In genomic region chr5:72633041-72633445, GRCh38 we compare ENCODE assay signal across 18 cellular contexts.
DNase-seq lines count a peak whose midpoint lies in the region; ATAC-seq and TF ChIP-seq lines count a peak whose summit lies in the region.
"Had no signal": no experiment of that assay in that cellular context is flagged by ENCODE, and none has a peak within 500 bp of the region (broad histone marks: within the 10 kb centered on the region; RNA-seq: fewer than 3 reads in every experiment).

No MANE protein-coding gene starts in this region.

- H3K27me3 Mint-ChIP-seq in H9 (ENCODE audit: low read depth): no peaks in the 10 kb centered on the region; the same call in 1 of the 2 replicates
- H3K27me3 Mint-ChIP-seq in activated CD8-positive, alpha-beta T cell treated with anti-CD3 and anti-CD28 coated beads, Interleukin-2, amount 10 ng/mL, durations not matched to agents 7 days and 5 days (ENCODE audit: low read depth): peaks cover 6% of the 10 kb centered on the region

- DNase-seq in H9 (no peak), caudate nucleus (lab: John Stamatoyannopoulos, UW) (peak in 3 of 61 donors; percentile 1 to 36 (median 7)), right cardiac atrium (peak; percentile 60 to 72 (median 63)), superior temporal gyrus (ENCODE audit: extremely low spot score) (peak; percentile 47)
- no peak for DNase-seq in stimulated activated CD4-positive, alpha-beta T cell treated with anti-CD3 and anti-CD28 coated beads, Interleukin-4, amount 100 ng/mL, for 4 hours
- DNase-seq in activated CD8-positive, alpha-beta T cell treated with anti-CD3 and anti-CD28 coated beads, Interleukin-2, amount 10 ng/mL, durations not matched to agents 7 days and 5 days: no peak
- DNase-seq: activated CD4-positive, alpha-beta memory T cell treated with anti-CD3 and anti-CD28 coated beads, Interleukin-2, amount 10 ng/mL, durations not matched to agents 7 days and 5 days; activated gamma-delta T cell treated with Interleukin-2 at 50 U/mL for 16 hours; amniotic stem cell; DND-41; NCI-H1417; NCI-H524 treated with DMSO at 0.1 percent for 48 hours; T1000 had no signal

- peak; percentile 87 to 88 for ATAC-seq in right cardiac atrium
- no peak for ATAC-seq in activated CD8-positive, alpha-beta T cell treated with anti-CD3 and anti-CD28 coated beads, Interleukin-2, amount 10 ng/mL, durations not matched to agents 7 days and 5 days
- ATAC-seq in HG03378 (IDR thresholded peaks at IDR 0.05; ENCODE audit: unreplicated experiment): no peak

- H4K5ac ChIP-seq in H9 (ENCODE audit: insufficient read length, low read depth, low read length): no peak overlapping the region

- H2BK20ac ChIP-seq in H9 (ENCODE audit: low read depth, low read length, poor library complexity, severe bottlenecking): no peak overlapping the region

- no peak overlapping the region for H2BK15ac ChIP-seq in H9 (ENCODE audit: low read depth, low read length)

- H3K9ac ChIP-seq in H9 (ENCODE audit: extremely low read depth, insufficient read length, low read length): no peak overlapping the region

- H3K23me2 ChIP-seq in H9 (ENCODE audit: insufficient read length, low read depth, low read length, poor library complexity, severe bottlenecking): no peaks in the 10 kb centered on the region

- H3K4me3 ChIP-seq in right cardiac atrium (ENCODE audit: low read length): no peak overlapping the region
- H3K4me3 ChIP-seq: cardiac muscle cell had no signal

- H3K27ac ChIP-seq in H9 (ENCODE audit: insufficient read length, low read depth, low read length) (no peak overlapping the region), caudate nucleus (ENCODE audit: low read depth, low read length) (peak overlapping the region; percentile 89), right cardiac atrium (ENCODE audit: low read length) (no peak overlapping the region)
- H3K27ac ChIP-seq: cardiac muscle cell, neutrophil, RWPE1 had no signal

- H3K4me3 Mint-ChIP-seq in H9: no peak overlapping the region
- no peak overlapping the region for H3K4me3 Mint-ChIP-seq in activated CD8-positive, alpha-beta T cell treated with anti-CD3 and anti-CD28 coated beads, Interleukin-2, amount 10 ng/mL, durations not matched to agents 7 days and 5 days
- H3K4me3 Mint-ChIP-seq: activated CD4-positive, alpha-beta memory T cell treated with anti-CD3 and anti-CD28 coated beads, Interleukin-2, amount 10 ng/mL, durations not matched to agents 7 days and 5 days; B cell had no signal

- H3K4ac ChIP-seq in H9 (ENCODE audit: low read depth, low read length): no peak overlapping the region

- WGBS in H9 (ENCODE audit: extremely low coverage, insufficient read length, low lambda C conversion rate): no CpG with 5 or more reads among the region's 2 CpGs
- WGBS in right cardiac atrium: 54% methylated on average over 2 of the region's 2 CpGs

- H3K27me3 ChIP-seq in H9 (ENCODE audit: insufficient read depth, low read length) (no peaks in the 10 kb centered on the region), right cardiac atrium (ENCODE audit: control insufficient read depth, insufficient read depth) (no peaks in the 10 kb centered on the region)
- H3K27me3 ChIP-seq: cardiac muscle cell had no signal

- H3K4me1 Mint-ChIP-seq in H9: peaks cover 9 to 21% of the 10 kb centered on the region in 2 experiments
- H3K4me1 Mint-ChIP-seq in activated CD8-positive, alpha-beta T cell treated with anti-CD3 and anti-CD28 coated beads, Interleukin-2, amount 10 ng/mL, durations not matched to agents 7 days and 5 days (ENCODE audit: low read depth): no peaks in the 10 kb centered on the region
- H3K4me1 Mint-ChIP-seq: activated CD4-positive, alpha-beta memory T cell treated with anti-CD3 and anti-CD28 coated beads, Interleukin-2, amount 10 ng/mL, durations not matched to agents 7 days and 5 days; B cell had no signal

- no peak overlapping the region for H3K14ac ChIP-seq in H9 (ENCODE audit: insufficient read depth, low read length)

- H3K36me3 Mint-ChIP-seq in H9 (ENCODE audit: insufficient read depth in 1 of 3, low read depth in 3 of 3): no peaks in the 10 kb centered on the region
- H3K36me3 Mint-ChIP-seq in activated CD8-positive, alpha-beta T cell treated with anti-CD3 and anti-CD28 coated beads, Interleukin-2, amount 10 ng/mL, durations not matched to agents 7 days and 5 days (ENCODE audit: low read depth): no peaks in the 10 kb centered on the region

- CTCF ChIA-PET in activated CD8-positive, alpha-beta T cell treated with anti-CD3 and anti-CD28 coated beads, Interleukin-2, amount 10 ng/mL, durations not matched to agents 7 days and 5 days (lab: Charles Lee): no interaction called here

- H3K18ac ChIP-seq in H9 (ENCODE audit: insufficient read length, low read depth, low read length): peak overlapping the region; percentile 8

- no peak overlapping the region for H2AFZ ChIP-seq in H9 (ENCODE audit: low read length)

- intact Hi-C loops in right cardiac atrium (cut with DNase I): no loop called here

- H3K27ac Mint-ChIP-seq in H9: no peak overlapping the region
- no peak overlapping the region for H3K27ac Mint-ChIP-seq in activated CD8-positive, alpha-beta T cell treated with anti-CD3 and anti-CD28 coated beads, Interleukin-2, amount 10 ng/mL, durations not matched to agents 7 days and 5 days
- H3K27ac Mint-ChIP-seq: activated CD4-positive, alpha-beta memory T cell treated with anti-CD3 and anti-CD28 coated beads, Interleukin-2, amount 10 ng/mL, durations not matched to agents 7 days and 5 days; B cell had no signal

- H3K9me3 Mint-ChIP-seq in H9: no peaks in the 10 kb centered on the region
- H3K9me3 Mint-ChIP-seq in activated CD8-positive, alpha-beta T cell treated with anti-CD3 and anti-CD28 coated beads, Interleukin-2, amount 10 ng/mL, durations not matched to agents 7 days and 5 days (ENCODE audit: insufficient read depth): no peaks in the 10 kb centered on the region
- H3K9me3 Mint-ChIP-seq: activated CD4-positive, alpha-beta memory T cell treated with anti-CD3 and anti-CD28 coated beads, Interleukin-2, amount 10 ng/mL, durations not matched to agents 7 days and 5 days had no signal

- H3K79me1 ChIP-seq in H9 (ENCODE audit: insufficient read depth, low read depth, low read length, poor library complexity, severe bottlenecking): no peaks in the 10 kb centered on the region

- no peak overlapping the region for H3K23ac ChIP-seq in H9 (ENCODE audit: insufficient read length, low read depth, low read length)

- H3K9me3 ChIP-seq in H9 (ENCODE audit: control insufficient read depth, low read depth, low read length) (no peaks in the 10 kb centered on the region), right cardiac atrium (ENCODE audit: control insufficient read depth, low read length) (no peaks in the 10 kb centered on the region)
- H3K9me3 ChIP-seq: neutrophil had no signal

- H2AK5ac ChIP-seq in H9 (ENCODE audit: insufficient read length, low read length): no peak overlapping the region

- H4K91ac ChIP-seq in H9 (ENCODE audit: insufficient read length, low read depth, low read length): no peak overlapping the region

- no peak for TF ChIP-seq CTCF in H9 (conservative IDR thresholded peaks at IDR 0.05)

- no peak overlapping the region for H3K56ac ChIP-seq in H9 (ENCODE audit: insufficient read length, low read depth, low read length)

- H2BK5ac ChIP-seq in H9 (ENCODE audit: insufficient read length, low read length): no peak overlapping the region

- no peaks in the 10 kb centered on the region for H4K20me1 ChIP-seq in H9 (ENCODE audit: control insufficient read depth, insufficient read depth, insufficient read length)

- H4K8ac ChIP-seq in H9 (replicated peaks; ENCODE audit: insufficient read length, low read depth, low read length): no peak overlapping the region

- no peak overlapping the region for H2BK12ac ChIP-seq in H9 (ENCODE audit: insufficient read length, low read depth, low read length)

- no peaks in the 10 kb centered on the region for H3K79me2 ChIP-seq in H9 (ENCODE audit: insufficient read depth, low read length)

- H3K4me1 ChIP-seq in H9 (ENCODE audit: insufficient read depth, low read length): no peaks in the 10 kb centered on the region; the same call in 1 of the 2 replicates
- H3K4me1 ChIP-seq in right cardiac atrium (ENCODE audit: control insufficient read depth, insufficient read depth, low read length): no peaks in the 10 kb centered on the region

- no peak overlapping the region for H2BK120ac ChIP-seq in H9 (ENCODE audit: low read depth, low read length, poor library complexity, severe bottlenecking)

- POLR2A ChIA-PET in activated CD8-positive, alpha-beta T cell treated with anti-CD3 and anti-CD28 coated beads, Interleukin-2, amount 10 ng/mL, durations not matched to agents 7 days and 5 days (lab: Charles Lee): no interaction called here

- no peak overlapping the region for H3T11ph ChIP-seq in H9 (ENCODE audit: low read length)

- H3K4me2 ChIP-seq in H9 (ENCODE audit: insufficient read depth, insufficient read length, low read length): no peak overlapping the region

Comparison
In these comparisons a context has a peak if more than half of its experiments do, and no peak if none do; other contexts are left out.
1. DNase-seq: peak in right cardiac atrium (3 of 3) and superior temporal gyrus (single experiment); none in H9 (single experiment), stimulated activated CD4-positive, alpha-beta T cell treated with anti-CD3 and anti-CD28 coated beads, Interleukin-4, amount 100 ng/mL, for 4 hours (0 of 2) and activated CD8-positive, alpha-beta T cell treated with anti-CD3 and anti-CD28 coated beads, Interleukin-2, amount 10 ng/mL, durations not matched to agents 7 days and 5 days (single experiment).
2. ATAC-seq: peak in right cardiac atrium (2 of 2); none in activated CD8-positive, alpha-beta T cell treated with anti-CD3 and anti-CD28 coated beads, Interleukin-2, amount 10 ng/mL, durations not matched to agents 7 days and 5 days (single experiment) and HG03378 (single experiment).